In the genomic region with DNA sequence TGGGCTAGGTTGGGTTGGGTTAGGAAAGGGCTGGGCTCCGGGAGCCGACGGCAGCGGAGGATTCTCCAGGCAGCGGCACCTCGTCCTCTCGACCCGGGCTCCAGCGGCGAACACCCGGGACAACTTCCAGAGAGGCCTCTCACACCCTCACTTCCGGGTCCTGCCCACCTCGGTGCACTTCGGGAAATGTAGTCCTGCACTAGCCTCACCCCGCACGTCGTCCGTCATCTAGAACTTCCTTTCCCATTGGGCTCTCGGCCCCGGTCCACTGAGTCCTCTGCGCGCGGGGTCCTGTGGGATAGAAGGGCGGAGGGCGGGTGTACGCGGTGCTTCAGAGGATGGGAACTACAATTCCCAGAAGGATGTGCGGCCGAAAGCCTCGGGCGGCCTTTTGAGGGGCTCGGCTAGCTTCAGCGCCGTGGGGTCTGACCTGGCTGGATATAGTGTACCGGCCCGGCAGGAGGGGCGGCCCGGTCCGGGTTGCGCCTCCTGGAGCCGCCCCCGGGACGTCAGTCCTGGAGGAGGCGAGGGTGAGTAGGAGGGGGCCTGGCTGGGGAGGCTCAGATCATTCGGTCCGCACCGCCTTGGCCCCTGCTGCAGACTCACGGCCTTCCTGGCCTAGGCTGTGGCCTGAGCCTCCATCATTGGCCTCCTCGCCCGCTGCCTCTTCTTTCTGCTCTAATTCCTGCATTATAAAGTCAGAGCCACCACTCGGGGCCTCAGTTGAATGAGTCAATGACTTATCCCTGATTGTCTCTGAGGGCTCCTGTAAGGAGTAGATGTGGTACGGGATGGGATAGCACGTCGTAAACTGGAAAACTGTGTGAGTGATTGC, we compare ENCODE assay signal across 8 cellular contexts. TPM values are rescaled to one million over a fixed set of nuclear protein-coding genes. Genes with fewer than 3 reads are reported as not detected.
DNase-seq lines count a peak whose midpoint lies in the region; ATAC-seq and TF ChIP-seq lines count a peak whose summit lies in the region.

Gene ERP44, minus strand, starts transcription at position 114 of the 835 bp plus-strand sequence. CDS start 160 bp downstream, outside the sequence.
A gene with protein sequence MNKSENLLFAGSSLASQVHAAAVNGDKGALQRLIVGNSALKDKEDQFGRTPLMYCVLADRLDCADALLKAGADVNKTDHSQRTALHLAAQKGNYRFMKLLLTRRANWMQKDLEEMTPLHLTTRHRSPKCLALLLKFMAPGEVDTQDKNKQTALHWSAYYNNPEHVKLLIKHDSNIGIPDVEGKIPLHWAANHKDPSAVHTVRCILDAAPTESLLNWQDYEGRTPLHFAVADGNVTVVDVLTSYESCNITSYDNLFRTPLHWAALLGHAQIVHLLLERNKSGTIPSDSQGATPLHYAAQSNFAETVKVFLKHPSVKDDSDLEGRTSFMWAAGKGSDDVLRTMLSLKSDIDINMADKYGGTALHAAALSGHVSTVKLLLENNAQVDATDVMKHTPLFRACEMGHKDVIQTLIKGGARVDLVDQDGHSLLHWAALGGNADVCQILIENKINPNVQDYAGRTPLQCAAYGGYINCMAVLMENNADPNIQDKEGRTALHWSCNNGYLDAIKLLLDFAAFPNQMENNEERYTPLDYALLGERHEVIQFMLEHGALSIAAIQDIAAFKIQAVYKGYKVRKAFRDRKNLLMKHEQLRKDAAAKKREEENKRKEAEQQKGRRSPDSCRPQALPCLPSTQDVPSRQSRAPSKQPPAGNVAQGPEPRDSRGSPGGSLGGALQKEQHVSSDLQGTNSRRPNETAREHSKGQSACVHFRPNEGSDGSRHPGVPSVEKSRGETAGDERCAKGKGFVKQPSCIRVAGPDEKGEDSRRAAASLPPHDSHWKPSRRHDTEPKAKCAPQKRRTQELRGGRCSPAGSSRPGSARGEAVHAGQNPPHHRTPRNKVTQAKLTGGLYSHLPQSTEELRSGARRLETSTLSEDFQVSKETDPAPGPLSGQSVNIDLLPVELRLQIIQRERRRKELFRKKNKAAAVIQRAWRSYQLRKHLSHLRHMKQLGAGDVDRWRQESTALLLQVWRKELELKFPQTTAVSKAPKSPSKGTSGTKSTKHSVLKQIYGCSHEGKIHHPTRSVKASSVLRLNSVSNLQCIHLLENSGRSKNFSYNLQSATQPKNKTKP (plus strand): TSS at position 357 of the 835 bp plus-strand sequence. CDS start 5,279 bp downstream, outside the sequence.

- DNase-seq in DMS153 treated with DMSO at 0.1 percent for 48 hours (lab: John Stamatoyannopoulos, UW; ENCODE audit: unreplicated experiment) (peak; percentile 97), KBM-7 (peak; percentile 99), erythroblast (lab: John Stamatoyannopoulos, UW) (peak; percentile 98 to 99)
- DNase-seq in activated T-cell treated with anti-CD3 and anti-CD28 coated beads, Interleukin-2, amount 50 U/mL, for 24 hours: peak; percentile 95
- peak; percentile 96 for DNase-seq in stimulated activated CD8-positive, alpha-beta memory T cell treated with anti-CD3 and anti-CD28 coated beads, Interleukin-4, amount 100 ng/mL, for 48 hours

- H3K27me3 Mint-ChIP-seq in activated T-cell treated with anti-CD3 and anti-CD28 coated beads, Interleukin-2, amount 50 U/mL, for 24 hours: no peaks in the 10 kb centered on the region

- H3K9me3 Mint-ChIP-seq in activated T-cell treated with anti-CD3 and anti-CD28 coated beads, Interleukin-2, amount 50 U/mL, for 24 hours: no peaks in the 10 kb centered on the region

- H3K27ac Mint-ChIP-seq in activated T-cell treated with anti-CD3 and anti-CD28 coated beads, Interleukin-2, amount 50 U/mL, for 24 hours: peak within 1 kb of the TSS; percentile 98

- H3K4me1 ChIP-seq in mucosa of rectum (ENCODE audit: control insufficient read depth in 2 of 2, insufficient read depth in 2 of 2, low read length in 2 of 2): peaks cover 12 to 13% of the 10 kb centered on the region in 2 donors

- in situ Hi-C loops in KBM-7 (cut with MboI; ENCODE audit: low pct_unique_long_range_greater_than_20kb, low sequenced_read_pairs): no loop called here

- peaks cover 33% of the 10 kb centered on the region for H3K36me3 Mint-ChIP-seq in activated T-cell treated with anti-CD3 and anti-CD28 coated beads, Interleukin-2, amount 50 U/mL, for 24 hours (ENCODE audit: low read depth)

- peaks cover 2 to 3% of the 10 kb centered on the region in 2 donors for H3K36me3 ChIP-seq in mucosa of rectum (ENCODE audit: control insufficient read depth in 2 of 2, insufficient read depth in 2 of 2, low read length in 2 of 2)

- H3K27ac ChIP-seq in mucosa of rectum (ENCODE audit: low read depth in 2 of 2, low read length in 2 of 2): peak within 1 kb of the TSS; percentile 84 to 91

- H3K4me1 Mint-ChIP-seq in activated T-cell treated with anti-CD3 and anti-CD28 coated beads, Interleukin-2, amount 50 U/mL, for 24 hours (ENCODE audit: low read depth): peaks cover 40% of the 10 kb centered on the region

- H3K4me3 ChIP-seq in mucosa of rectum (ENCODE audit: low read length in 2 of 2): peak within 1 kb of the TSS; percentile 97 to 100

- no peaks in the 10 kb centered on the region for H3K9me3 ChIP-seq in mucosa of rectum (ENCODE audit: control insufficient read depth in 2 of 2, low read length in 2 of 2)

- H3K4me3 Mint-ChIP-seq in activated T-cell treated with anti-CD3 and anti-CD28 coated beads, Interleukin-2, amount 50 U/mL, for 24 hours: peak within 1 kb of the TSS; percentile 100

- ATAC-seq in GM21717 (IDR thresholded peaks at IDR 0.05; ENCODE audit: unreplicated experiment): peak; percentile 99

- peak within 1 kb of the TSS; percentile 97 to 100 for H3K9ac ChIP-seq in mucosa of rectum (ENCODE audit: low read depth in 1 of 2, low read length in 2 of 2)

- H3K27me3 ChIP-seq in mucosa of rectum (ENCODE audit: control insufficient read depth in 2 of 2, insufficient read depth in 2 of 2, low read length in 2 of 2): no peaks in the 10 kb centered on the region

- TF ChIP-seq POLR2A in erythroblast (IDR thresholded peaks at IDR 0.05; ENCODE audit: low read length): peak; percentile 92

TF ChIP-seq in PFSK-1, 5 proteins besides CTCF, POLR2A, EP300 and RAD21:
- TF ChIP-seq SIN3A (IDR thresholded peaks at IDR 0.05; ENCODE audit: borderline replicate concordance, insufficient read depth, low read length): peak; percentile 19; the same call in 1 of the 2 replicates
- TF ChIP-seq FOXP2 (optimal IDR thresholded peaks at IDR 0.05; ENCODE audit: borderline replicate concordance, extremely low read depth, extremely low read length, insufficient read depth): peak; percentile 21
- TF ChIP-seq POLR2AphosphoS5 (IDR thresholded peaks at IDR 0.05; ENCODE audit: low read depth, low read length): peak; percentile 76
- TF ChIP-seq, protein P1, sequence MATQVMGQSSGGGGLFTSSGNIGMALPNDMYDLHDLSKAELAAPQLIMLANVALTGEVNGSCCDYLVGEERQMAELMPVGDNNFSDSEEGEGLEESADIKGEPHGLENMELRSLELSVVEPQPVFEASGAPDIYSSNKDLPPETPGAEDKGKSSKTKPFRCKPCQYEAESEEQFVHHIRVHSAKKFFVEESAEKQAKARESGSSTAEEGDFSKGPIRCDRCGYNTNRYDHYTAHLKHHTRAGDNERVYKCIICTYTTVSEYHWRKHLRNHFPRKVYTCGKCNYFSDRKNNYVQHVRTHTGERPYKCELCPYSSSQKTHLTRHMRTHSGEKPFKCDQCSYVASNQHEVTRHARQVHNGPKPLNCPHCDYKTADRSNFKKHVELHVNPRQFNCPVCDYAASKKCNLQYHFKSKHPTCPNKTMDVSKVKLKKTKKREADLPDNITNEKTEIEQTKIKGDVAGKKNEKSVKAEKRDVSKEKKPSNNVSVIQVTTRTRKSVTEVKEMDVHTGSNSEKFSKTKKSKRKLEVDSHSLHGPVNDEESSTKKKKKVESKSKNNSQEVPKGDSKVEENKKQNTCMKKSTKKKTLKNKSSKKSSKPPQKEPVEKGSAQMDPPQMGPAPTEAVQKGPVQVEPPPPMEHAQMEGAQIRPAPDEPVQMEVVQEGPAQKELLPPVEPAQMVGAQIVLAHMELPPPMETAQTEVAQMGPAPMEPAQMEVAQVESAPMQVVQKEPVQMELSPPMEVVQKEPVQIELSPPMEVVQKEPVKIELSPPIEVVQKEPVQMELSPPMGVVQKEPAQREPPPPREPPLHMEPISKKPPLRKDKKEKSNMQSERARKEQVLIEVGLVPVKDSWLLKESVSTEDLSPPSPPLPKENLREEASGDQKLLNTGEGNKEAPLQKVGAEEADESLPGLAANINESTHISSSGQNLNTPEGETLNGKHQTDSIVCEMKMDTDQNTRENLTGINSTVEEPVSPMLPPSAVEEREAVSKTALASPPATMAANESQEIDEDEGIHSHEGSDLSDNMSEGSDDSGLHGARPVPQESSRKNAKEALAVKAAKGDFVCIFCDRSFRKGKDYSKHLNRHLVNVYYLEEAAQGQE (IDR thresholded peaks at IDR 0.05; ENCODE audit: insufficient read depth in 1 of 2, low read depth in 2 of 2, low read length in 2 of 2): no peak
- peak; percentile 68 for TF ChIP-seq TAF1 (IDR thresholded peaks at IDR 0.05; ENCODE audit: borderline replicate concordance, insufficient read depth, low read length)
TF ChIP-seq in PFSK-1: peak in this region for 4.

RNA-seq across cellular contexts. Expression of gene ERP44, which starts in this region (rescaled TPM):
- polyA plus RNA-seq in PFSK-1 (2012; ENCODE audit: insufficient read length, low read depth): 15.1 TPM

RNA-seq across cellular contexts. Expression of the second gene that starts in this region (rescaled TPM):
- 6.9 TPM for polyA plus RNA-seq in PFSK-1 (2012; ENCODE audit: insufficient read length, low read depth)

Comparison
In these comparisons a context has a peak if more than half of its experiments do, and no peak if none do; other contexts are left out.
1. Peak in every context shown above with its lines: DNase-seq, ATAC-seq, H3K4me3 ChIP-seq and H3K27ac ChIP-seq.